12 cellular contexts compared by ENCODE assay signal in genomic region chr18:26545737-26546136, GRCh38. TPM values are rescaled to one million over a fixed set of nuclear protein-coding genes. Genes with fewer than 3 reads are reported as not detected.
DNase-seq lines count a peak whose midpoint lies in the region; ATAC-seq and TF ChIP-seq lines count a peak whose summit lies in the region.
"Had no signal": no experiment of that assay in that cellular context is flagged by ENCODE, and none has a peak within 500 bp of the region (broad histone marks: within the 10 kb centered on the region; RNA-seq: fewer than 3 reads in every experiment).

No MANE protein-coding gene starts in this region.

- H3K27me3 ChIP-seq in PC-9 (ENCODE audit: insufficient read depth, low read depth): no peaks in the 10 kb centered on the region
- H3K27me3 ChIP-seq in esophagus muscularis mucosa: peaks cover 0 to 9% (median 2%) of the 10 kb centered on the region in 4 donors
- H3K27me3 ChIP-seq in psoas muscle (ENCODE audit: insufficient read depth in 3 of 3, low read length in 2 of 3): peaks cover 0 to 8% (median 0%) of the 10 kb centered on the region in 3 donors

- DNase-seq in SIG-M5 treated with dmso at 0.1 percent for 504 hours (lab: John Stamatoyannopoulos, UW; ENCODE audit: unreplicated experiment): peak; percentile 25
- DNase-seq in SIG-M5 (lab: John Stamatoyannopoulos, UW): no peak
- no peak for DNase-seq in PC-9
- DNase-seq in esophagus muscularis mucosa (ENCODE audit: extremely low spot score): no peak
- no peak for DNase-seq in psoas muscle
- DNase-seq in NCI-H2081 treated with DMSO at 0.1 percent for 48 hours (lab: John Stamatoyannopoulos, UW): no peak
- no peak for DNase-seq in activated CD8-positive, alpha-beta memory T cell treated with anti-CD3 and anti-CD28 coated beads, Interleukin-2, amount 50 U/mL, for 48 hours
- DNase-seq in middle frontal gyrus (ENCODE audit: extremely low spot score, low spot score): no peak
- DNase-seq: activated CD4-positive, CD25-positive, alpha-beta regulatory T cell; activated naive CD4-positive, alpha-beta T cell; NCI-H1048 had no signal

- POLR2A ChIA-PET in PC-9 (lab: Charles Lee; ENCODE audit: unreplicated experiment): no interaction called here

- peaks cover 4% of the 10 kb centered on the region for H3F3A ChIP-seq in PC-9 (ENCODE audit: insufficient read depth, low read depth)

- H3K79me2 ChIP-seq in PC-9 (ENCODE audit: low read depth): peaks cover 72% of the 10 kb centered on the region

- H4K20me1 ChIP-seq in PC-9 (ENCODE audit: insufficient read depth): no peaks in the 10 kb centered on the region

- H3K4me1 ChIP-seq in PC-9 (replicated peaks; ENCODE audit: insufficient read depth) (peaks cover 40% of the 10 kb centered on the region), esophagus muscularis mucosa (peaks cover 32 to 62% (median 56%) of the 10 kb centered on the region in 4 donors), psoas muscle (peaks cover 13% of the 10 kb centered on the region)

- no peak overlapping the region for H2AFZ ChIP-seq in PC-9

- H3K4me3 ChIP-seq in PC-9 (peak overlapping the region; percentile 58), esophagus muscularis mucosa (peak overlapping the region in 3 of 4 donors; percentile 2 to 92 (median 71)), psoas muscle (peak overlapping the region; percentile 9)
- H3K4me3 ChIP-seq: lung had no signal

- no peak for TF ChIP-seq POLR2A in esophagus muscularis mucosa (IDR thresholded peaks at IDR 0.05; ENCODE audit: low read depth)

- ATAC-seq in psoas muscle: no peak

- CTCF ChIA-PET in PC-9 (lab: Charles Lee): no interaction called here

- peak overlapping the region; percentile 90 for H3K4me2 ChIP-seq in PC-9

- intact Hi-C loops in PC-9 (cut with micrococcal nuclease; ENCODE audit: unreplicated experiment): loop anchor here (5.0 to 10.0 kb wide), 2 partner anchors 109 to 453 kb away; partner anchors contain the start of gene SS18
- intact Hi-C loops in esophagus muscularis mucosa (cut with DNase I): loop anchor here (5.0 to 10.0 kb wide), 2 partner anchors 107 to 161 kb away; no protein-coding TSS in a partner anchor
- intact Hi-C loops in psoas muscle (cut with DNase I): loop anchor here in 1 of 2 donors (5.0 kb wide), 3 partner anchors 43 to 163 kb away; no protein-coding TSS in a partner anchor

- TF ChIP-seq EP300 in esophagus muscularis mucosa (IDR thresholded peaks at IDR 0.05): no peak

- H3K36me3 ChIP-seq in PC-9 (ENCODE audit: low read depth) (no peaks in the 10 kb centered on the region), esophagus muscularis mucosa (no peaks in the 10 kb centered on the region), psoas muscle (ENCODE audit: insufficient read depth in 1 of 2, low read depth in 1 of 2) (no peaks in the 10 kb centered on the region)

- H3K27ac ChIP-seq in PC-9 (no peak overlapping the region; the same call in 1 of the 2 replicates), esophagus muscularis mucosa (replicated peaks in 1 of 4) (no peak overlapping the region), psoas muscle (no peak overlapping the region)

- H3K9me2 ChIP-seq in PC-9 (ENCODE audit: insufficient read depth): no peaks in the 10 kb centered on the region

- TF ChIP-seq CTCF in PC-9 (conservative IDR thresholded peaks at IDR 0.05): no peak
- TF ChIP-seq CTCF in esophagus muscularis mucosa (IDR thresholded peaks at IDR 0.05): no peak
- no peak for TF ChIP-seq CTCF in psoas muscle (IDR thresholded peaks at IDR 0.05)

- TSS peak; percentile 12 for BruUV-seq in PC-9 (replicated peaks; lab: Mats Ljungman, UMichigan)

- 60% methylated on average over 5 of the region's 5 CpGs for WGBS in esophagus muscularis mucosa
- 38 to 51% (median 47%) methylated on average over 5 of the region's 5 CpGs for WGBS in psoas muscle, 3 donors

- H3K9me3 ChIP-seq in PC-9 (ENCODE audit: insufficient read depth, low read depth) (no peaks in the 10 kb centered on the region), esophagus muscularis mucosa (no peaks in the 10 kb centered on the region), psoas muscle (no peaks in the 10 kb centered on the region)

RNA-seq across cellular contexts. Expression of gene KCTD1, which starts 2.6 kb away (rescaled TPM):
- total RNA-seq in PC-9 (2021) (20.5 and 20.7 TPM in 2 replicates), esophagus muscularis mucosa (10 to 100 TPM in 3 of 4 donors, 1 to 10 TPM in 1; 7.1 to 17.6 (median 12.7) TPM), psoas muscle (1 to 10 TPM; 3.5 to 8.6 (median 5.2) TPM)
- 1 to 10 TPM; 2.6 to 2.9 (median 2.8) TPM for polyA plus RNA-seq in psoas muscle

Comparison
In these comparisons a context has a peak if more than half of its experiments do, and no peak if none do; other contexts are left out.
1. H3K4me3 ChIP-seq: peak in every context shown above with its lines; median percentile 71 in esophagus muscularis mucosa; 58 in PC-9; 9 in psoas muscle.